ENCODE assay signal across 24 cellular contexts in the genomic region with DNA sequence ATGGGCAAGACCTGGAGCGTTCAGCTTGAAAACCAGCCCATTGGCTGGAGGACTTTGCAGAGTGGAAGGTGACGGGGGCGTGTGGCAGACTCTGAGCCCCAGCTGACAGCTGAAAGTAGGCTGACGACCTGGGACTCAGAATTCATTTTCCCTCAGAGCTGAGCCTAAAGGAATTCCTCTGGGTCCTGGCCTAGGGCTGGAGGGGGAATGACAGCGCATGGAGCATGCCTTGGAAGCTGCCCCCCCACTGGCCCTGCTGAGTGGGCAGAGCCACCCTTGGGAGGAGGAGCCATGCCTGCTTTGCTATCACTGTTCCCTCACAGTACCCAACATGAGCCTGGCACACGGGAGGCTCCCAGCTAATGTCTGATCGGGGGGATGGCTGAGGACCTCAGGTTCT. TPM values are rescaled to one million over a fixed set of nuclear protein-coding genes. Genes with fewer than 3 reads are reported as not detected.
"Had no signal": no experiment of that assay in that cellular context is flagged by ENCODE, and none has a peak within 500 bp of the region (broad histone marks: within the 10 kb centered on the region; RNA-seq: fewer than 3 reads in every experiment).

No MANE protein-coding gene starts in this region.

- H3K27ac ChIP-seq: dorsolateral prefrontal cortex, prostate gland, right atrium auricular region, sigmoid colon, thoracic aorta, tibial nerve, upper lobe of left lung had no signal

- DNase-seq: dorsolateral prefrontal cortex; effector CD4-positive, alpha-beta T cell; naive B cell; sigmoid colon; stimulated activated CD4-positive, alpha-beta T cell treated with anti-CD3 and anti-CD28 coated beads, Interleukin-15, amount 100 ng/mL, for 24 hours; stimulated activated CD4-positive, alpha-beta T cell treated with anti-CD3 and anti-CD28 coated beads, Interleukin-2, amount 100 ng/mL, for 48 hours; stimulated activated naive B cell treated with anti-CD40 and anti-IgM and Interleukin-4, amounts not matched to agents 10 μg/mL and 1 μg/mL and 100 μg/mL, for 72 hours; upper lobe of left lung had no signal

- H3K9me3 ChIP-seq: prostate gland, right atrium auricular region, sigmoid colon, thoracic aorta, tibial nerve, upper lobe of left lung had no signal

- H3K4me1 ChIP-seq: prostate gland, right atrium auricular region, sigmoid colon, tibial nerve, upper lobe of left lung had no signal

- H3K36me3 ChIP-seq: prostate gland, right atrium auricular region, sigmoid colon, thoracic aorta, tibial nerve, upper lobe of left lung had no signal

- H3K27ac Mint-ChIP-seq: memory B cell; naive B cell; natural killer cell treated with Interleukin-12 subunit alpha and Interleukin-12 subunit beta and Interleukin-15 and Interleukin-18, amount 100 ng/mL, for 72 hours; stimulated activated naive B cell treated with anti-CD40 and anti-IgM and Interleukin-4, amounts not matched to agents 10 μg/mL and 1 μg/mL and 100 μg/mL, for 72 hours; stimulated activated naive CD8-positive, alpha-beta T cell treated with anti-CD3 and anti-CD28 coated beads, Interleukin-15, Interleukin-2, amounts not matched to agents 100 ng/mL and 50 ng/mL, for 24 hours had no signal

- H3K27me3 ChIP-seq: right atrium auricular region, sigmoid colon, upper lobe of left lung had no signal

- H3K36me3 Mint-ChIP-seq: memory B cell; naive B cell; natural killer cell treated with Interleukin-12 subunit alpha and Interleukin-12 subunit beta and Interleukin-15 and Interleukin-18, amount 100 ng/mL, for 72 hours; stimulated activated naive B cell treated with anti-CD40 and anti-IgM and Interleukin-4, amounts not matched to agents 10 μg/mL and 1 μg/mL and 100 μg/mL, for 72 hours had no signal

- H3K4me1 Mint-ChIP-seq: memory B cell had no signal

- H3K9me3 Mint-ChIP-seq: memory B cell; naive B cell; natural killer cell treated with Interleukin-12 subunit alpha and Interleukin-12 subunit beta and Interleukin-15 and Interleukin-18, amount 100 ng/mL, for 72 hours; neural crest cell; stimulated activated naive B cell treated with anti-CD40 and anti-IgM and Interleukin-4, amounts not matched to agents 10 μg/mL and 1 μg/mL and 100 μg/mL, for 72 hours; stimulated activated naive CD8-positive, alpha-beta T cell treated with anti-CD3 and anti-CD28 coated beads, Interleukin-15, Interleukin-2, amounts not matched to agents 100 ng/mL and 50 ng/mL, for 24 hours had no signal

- H3K4me3 ChIP-seq: dorsolateral prefrontal cortex, lung, prostate gland, right atrium auricular region, sigmoid colon, thoracic aorta, tibial nerve, upper lobe of left lung had no signal

- H3K4me3 Mint-ChIP-seq: memory B cell; naive B cell; natural killer cell treated with Interleukin-12 subunit alpha and Interleukin-12 subunit beta and Interleukin-15 and Interleukin-18, amount 100 ng/mL, for 72 hours; neural crest cell; stimulated activated naive B cell treated with anti-CD40 and anti-IgM and Interleukin-4, amounts not matched to agents 10 μg/mL and 1 μg/mL and 100 μg/mL, for 72 hours; stimulated activated naive CD8-positive, alpha-beta T cell treated with anti-CD3 and anti-CD28 coated beads, Interleukin-15, Interleukin-2, amounts not matched to agents 100 ng/mL and 50 ng/mL, for 24 hours had no signal

RNA-seq across cellular contexts. Expression of a gene that starts 25.4 kb away (rescaled TPM):
- total RNA-seq: fibroblast of villous mesenchyme; natural killer cell treated with Interleukin-12 subunit alpha and Interleukin-12 subunit beta and Interleukin-15 and Interleukin-18, amount 100 ng/mL, for 72 hours had no signal

RNA-seq across cellular contexts. Expression of a gene that starts 56.7 kb away (rescaled TPM):
- total RNA-seq: dorsolateral prefrontal cortex; fibroblast of villous mesenchyme; frontal cortex; lung; mononuclear cell; natural killer cell treated with Interleukin-12 subunit alpha and Interleukin-12 subunit beta and Interleukin-15 and Interleukin-18, amount 100 ng/mL, for 72 hours; neural crest cell; osteoblast; prostate gland; sigmoid colon; skeletal muscle tissue; thoracic aorta; tibial nerve; upper lobe of left lung had no signal
- polyA plus RNA-seq: esophagus, keratinocyte, lung, sigmoid colon had no signal
